ENCODE assay signal across 19 cellular contexts in the genomic region with DNA sequence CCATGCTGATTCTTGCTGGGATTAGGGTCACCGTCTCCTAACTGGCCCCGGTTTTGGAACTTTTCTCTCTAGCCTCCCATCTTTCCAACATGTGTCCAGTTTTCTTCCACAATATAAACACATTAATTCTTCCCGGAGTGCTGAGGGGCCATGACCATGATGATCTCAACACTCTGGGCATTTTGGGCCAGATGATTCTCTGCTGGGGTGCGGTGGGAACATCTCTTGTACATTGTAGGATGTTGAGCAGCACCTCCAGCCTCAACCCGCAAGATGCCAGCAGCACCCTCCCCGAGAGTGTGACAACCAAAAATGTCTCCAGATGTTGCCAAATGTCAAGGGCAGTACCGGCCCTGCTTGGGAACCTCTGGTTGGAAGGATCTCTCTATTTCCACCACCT.
DNase-seq lines count a peak whose midpoint lies in the region; ATAC-seq and TF ChIP-seq lines count a peak whose summit lies in the region.
"Had no signal": no experiment of that assay in that cellular context is flagged by ENCODE, and none has a peak within 500 bp of the region (broad histone marks: within the 10 kb centered on the region; RNA-seq: fewer than 3 reads in every experiment).

No MANE protein-coding gene starts in this region.

- no peak overlapping the region for H3K27ac ChIP-seq in mesendoderm (ENCODE audit: low read depth, low read length)
- H3K27ac ChIP-seq: KMS-11 had no signal

- H3K27ac Mint-ChIP-seq in chondrocyte (ENCODE audit: unreplicated experiment), result no peak overlapping the region
- H3K27ac Mint-ChIP-seq in osteocyte (ENCODE audit: unreplicated experiment), result no peak overlapping the region
- H3K27ac Mint-ChIP-seq: CD4-positive, CD25-positive, alpha-beta regulatory T cell; CD8-positive, alpha-beta memory T cell; H9 had no signal

- TF ChIP-seq CTCF in chondrocyte (IDR thresholded peaks at IDR 0.05) (no peak), osteocyte (IDR thresholded peaks at IDR 0.05) (no peak)

- H4K5ac ChIP-seq in mesendoderm (ENCODE audit: low read length), result no peak overlapping the region

- H3K4ac ChIP-seq in mesendoderm (ENCODE audit: low read depth, low read length), result no peak overlapping the region

- H3K79me2 ChIP-seq in mesendoderm (ENCODE audit: control insufficient read depth, insufficient read depth, low read length), result no peaks in the 10 kb centered on the region

- H2BK5ac ChIP-seq in mesendoderm (ENCODE audit: low read length), result no peak overlapping the region

- H3K36me3 Mint-ChIP-seq in chondrocyte (ENCODE audit: low read depth) (peaks cover 4% of the 10 kb centered on the region), osteocyte (ENCODE audit: unreplicated experiment) (no peaks in the 10 kb centered on the region)
- H3K36me3 Mint-ChIP-seq: CD4-positive, CD25-positive, alpha-beta regulatory T cell; CD8-positive, alpha-beta memory T cell had no signal

- ATAC-seq in HG02870 (IDR thresholded peaks at IDR 0.05; ENCODE audit: unreplicated experiment), result no peak
- ATAC-seq: GM12878 had no signal

- DNase-seq in EH (ENCODE audit: low read depth) (peak; percentile 62), chondrocyte (ENCODE audit: low spot score) (peak; percentile 26), mesendoderm (no peak), NCI-H1436 (lab: John Stamatoyannopoulos, UW) (no peak), DMS53 treated with DMSO at 0.1 percent for 48 hours (lab: John Stamatoyannopoulos, UW; ENCODE audit: unreplicated experiment) (no peak), osteocyte (ENCODE audit: extremely low spot score, unreplicated experiment) (no peak)
- DNase-seq: BE2C; C1 segment of cervical spinal cord; CD4-positive, CD25-positive, alpha-beta regulatory T cell; CD8-positive, alpha-beta memory T cell; COR-L47; DMS 273 treated with DMSO at 0.1 percent for 48 hours; DMS53; GF-D8; GOT3; H9 had no signal

- H2AK5ac ChIP-seq in mesendoderm (ENCODE audit: low read length), result no peak overlapping the region

- no CpG with 5 or more reads among the region's 7 CpGs for WGBS in mesendoderm (ENCODE audit: extremely low coverage, insufficient coverage, low lambda C conversion rate)

- no peaks in the 10 kb centered on the region for H3K27me3 ChIP-seq in mesendoderm (ENCODE audit: insufficient read depth, low read length, poor library complexity)
- H3K27me3 ChIP-seq: BE2C had no signal

- H3K27me3 Mint-ChIP-seq in chondrocyte (ENCODE audit: low read depth) (no peaks in the 10 kb centered on the region), osteocyte (ENCODE audit: unreplicated experiment) (no peaks in the 10 kb centered on the region)

- H3K36me3 ChIP-seq in mesendoderm (ENCODE audit: control insufficient read depth, insufficient read depth, low read length), result no peaks in the 10 kb centered on the region
- H3K36me3 ChIP-seq: BE2C had no signal

- H3K9ac ChIP-seq in mesendoderm (ENCODE audit: low read length), result no peak overlapping the region
- H3K9ac ChIP-seq: KMS-11 had no signal

- H3K4me3 Mint-ChIP-seq in chondrocyte (ENCODE audit: unreplicated experiment) (no peak overlapping the region), osteocyte (ENCODE audit: unreplicated experiment) (no peak overlapping the region)
- H3K4me3 Mint-ChIP-seq: CD8-positive, alpha-beta memory T cell; H9 had no signal

- H3K4me1 Mint-ChIP-seq in chondrocyte (ENCODE audit: low read depth) (peaks cover 10% of the 10 kb centered on the region), osteocyte (ENCODE audit: unreplicated experiment) (peaks cover 20% of the 10 kb centered on the region)
- H3K4me1 Mint-ChIP-seq: CD4-positive, CD25-positive, alpha-beta regulatory T cell; CD8-positive, alpha-beta memory T cell had no signal

- H3K4me2 ChIP-seq in mesendoderm (ENCODE audit: low read length), result no peak overlapping the region
- H3K4me2 ChIP-seq: KMS-11 had no signal

- peak overlapping the region; percentile 66 for H3K23ac ChIP-seq in mesendoderm (ENCODE audit: low read length)

- H3K79me1 ChIP-seq in mesendoderm (ENCODE audit: low read length), result no peaks in the 10 kb centered on the region

- no peak overlapping the region for H3K18ac ChIP-seq in mesendoderm (ENCODE audit: low read length)

- H3K9me3 Mint-ChIP-seq in chondrocyte (ENCODE audit: low read depth) (peaks cover 9% of the 10 kb centered on the region), osteocyte (ENCODE audit: unreplicated experiment) (peaks cover 8% of the 10 kb centered on the region)

- H2BK15ac ChIP-seq in mesendoderm (replicated peaks; ENCODE audit: low read depth), result no peak overlapping the region

- no peaks in the 10 kb centered on the region for H3K4me1 ChIP-seq in mesendoderm (ENCODE audit: control insufficient read depth, low read depth, low read length)
- H3K4me1 ChIP-seq: BE2C had no signal

- no peak overlapping the region for H3K56ac ChIP-seq in mesendoderm (ENCODE audit: low read length)

- no peak overlapping the region for H3K4me3 ChIP-seq in mesendoderm (ENCODE audit: low read length)
- H3K4me3 ChIP-seq: GM12878 had no signal

- H4K8ac ChIP-seq in mesendoderm (ENCODE audit: low read depth, low read length), result no peak overlapping the region

- H2BK120ac ChIP-seq in mesendoderm (ENCODE audit: low read depth, low read length), result no peak overlapping the region

Comparison
In these comparisons a context has a peak if more than half of its experiments do, and no peak if none do; other contexts are left out.
1. DNase-seq: peak in EH (single experiment) and chondrocyte (single experiment); none in mesendoderm (single experiment), NCI-H1436 (single experiment), DMS53 treated with DMSO at 0.1 percent for 48 hours (single experiment) and osteocyte (single experiment).